In the genomic region with DNA sequence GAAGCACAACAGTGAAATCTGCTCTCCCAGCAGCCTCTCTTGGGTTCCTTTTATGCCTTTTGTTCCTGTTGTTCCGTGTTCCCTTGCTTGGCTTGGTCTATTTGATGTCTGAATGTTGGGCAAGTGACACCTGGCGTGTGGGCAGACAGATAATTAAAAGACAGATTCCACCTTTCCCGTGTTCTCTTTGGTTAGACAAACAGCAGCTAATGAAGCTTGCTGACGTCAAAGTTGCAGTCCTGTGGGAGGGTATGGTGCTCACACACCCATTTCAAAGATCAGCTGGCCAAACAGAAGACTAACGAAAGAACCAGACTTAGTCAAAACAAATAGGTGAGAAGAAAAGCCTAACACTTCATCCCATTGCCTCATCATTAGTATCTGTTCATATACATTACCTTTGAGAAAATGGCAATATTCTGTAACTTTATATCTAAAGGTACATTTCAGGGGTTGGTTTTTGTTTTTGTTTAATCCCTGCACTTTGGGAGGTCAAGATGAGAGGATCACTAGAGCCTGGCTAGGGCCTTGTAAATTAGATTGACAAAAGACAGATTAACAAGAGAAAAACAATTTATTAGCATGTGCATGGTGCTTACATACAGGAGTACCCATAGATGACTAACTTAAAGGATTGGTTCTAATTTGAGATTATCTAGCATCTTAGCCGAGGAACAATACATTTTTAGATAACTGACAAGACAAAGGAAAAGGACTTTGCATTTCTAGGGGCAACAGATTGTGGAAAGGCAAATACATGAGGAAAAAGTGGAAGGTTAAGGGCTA, we compare ENCODE assay signal across 18 cellular contexts. TPM values are rescaled to one million over a fixed set of nuclear protein-coding genes. Genes with fewer than 3 reads are reported as not detected.
DNase-seq lines count a peak whose midpoint lies in the region; ATAC-seq, FAIRE-seq and TF ChIP-seq lines count a peak whose summit lies in the region.
"Had no signal": no experiment of that assay in that cellular context is flagged by ENCODE, and none has a peak within 500 bp of the region (broad histone marks: within the 10 kb centered on the region; RNA-seq: fewer than 3 reads in every experiment).

No MANE protein-coding gene starts in this region.

- TF ChIP-seq POLR2A in GM12892 (IDR thresholded peaks at IDR 0.05; ENCODE audit: low read depth, low read length), result no peak

- peak; percentile 43 for ATAC-seq in GM21528 (IDR thresholded peaks at IDR 0.05; ENCODE audit: low FRiP score, unreplicated experiment)
- peak; percentile 42 for ATAC-seq in HG03432 (IDR thresholded peaks at IDR 0.05; ENCODE audit: unreplicated experiment)
- ATAC-seq: activated T-cell treated with anti-CD3 and anti-CD28 coated beads, Interleukin-2, amount 50 U/mL, for 4 hours; esophagus mucosa; left ventricle myocardium superior; stimulated activated effector memory CD8-positive, alpha-beta T cell treated with anti-CD3 and anti-CD28 coated beads, Interleukin-12 subunit alpha, Interleukin-12 subunit beta, amount 100 ng/mL, for 72 hours had no signal

- peak; percentile 38 for FAIRE-seq in GM12892 (lab: Jason Lieb, UNC)

- DNase-seq in GM12892 (ENCODE audit: insufficient read length), result no peak
- DNase-seq in SW480 (ENCODE audit: low spot score), result peak; percentile 34
- DNase-seq in stimulated activated CD4-positive, alpha-beta T cell treated with anti-CD3 and anti-CD28 coated beads, Interleukin-1b, Interleukin-23, amount 100 ng/mL, for 48 hours, result no peak
- no peak for DNase-seq in activated CD4-positive, alpha-beta T cell treated with anti-CD3 and anti-CD28 coated beads, Interleukin-2, amount 50 U/mL, for 48 hours
- no peak for DNase-seq in central memory CD4-positive, alpha-beta T cell
- DNase-seq in SIG-M5 treated with dmso at 0.1 percent for 504 hours (lab: John Stamatoyannopoulos, UW; ENCODE audit: unreplicated experiment), result no peak
- DNase-seq: activated CD4-positive, alpha-beta T cell treated with anti-CD3 and anti-CD28 coated beads, Interleukin-2, amount 10 ng/mL, durations not matched to agents 24 days and 14 days; activated T-cell treated with anti-CD3 and anti-CD28 coated beads, Interleukin-2, amount 50 U/mL, for 4 hours; adrenal gland; colonic mucosa; left ventricle myocardium superior; NCI-H2227 treated with DMSO at 0.1 percent for 48 hours; stimulated activated CD4-positive, alpha-beta T cell treated with anti-CD3 and anti-CD28 coated beads, Interleukin-2, amount 100 ng/mL, for 48 hours; uterus had no signal

RNA-seq across cellular contexts. Expression of a gene that starts 48.9 kb away (rescaled TPM):
- polyA plus RNA-seq in GM12892 (2012; ENCODE audit: missing spikeins), result 0.40 TPM
